ENCODE assay signal across 23 cellular contexts in genomic region chr6:46935687-46936086, GRCh38. TPM values are rescaled to one million over a fixed set of nuclear protein-coding genes. Genes with fewer than 3 reads are reported as not detected.
DNase-seq lines count a peak whose midpoint lies in the region; ATAC-seq, FAIRE-seq and TF ChIP-seq lines count a peak whose summit lies in the region.
"Had no signal": no experiment of that assay in that cellular context is flagged by ENCODE, and none has a peak within 500 bp of the region (broad histone marks: within the 10 kb centered on the region; RNA-seq: fewer than 3 reads in every experiment).

No MANE protein-coding gene starts in this region.

- DNase-seq in Right ventricle myocardium inferior (ENCODE audit: missing footprints), result no peak
- DNase-seq in cardiac septum (ENCODE audit: low spot score), result no peak
- DNase-seq in left ventricle myocardium superior, result no peak
- peak; percentile 32 to 78 for DNase-seq in lung microvascular endothelial cell (ENCODE audit: low read depth in 2 of 2)
- DNase-seq in urothelium cell line (ENCODE audit: low spot score), result peak; percentile 33
- DNase-seq in middle frontal gyrus (ENCODE audit: extremely low spot score, low spot score), result no peak
- no peak for DNase-seq in SKM-1 treated with dmso at 0.1 percent for 144 hours (lab: John Stamatoyannopoulos, UW; ENCODE audit: unreplicated experiment)
- no peak for DNase-seq in ovary
- DNase-seq: activated CD4-positive, alpha-beta T cell treated with anti-CD3 and anti-CD28 coated beads for 36 hours; activated gamma-delta T cell; C1 segment of cervical spinal cord; colonic mucosa; DMS 273 treated with DMSO at 0.1 percent for 48 hours; NCI-H526 treated with DMSO at 0.1 percent for 48 hours; SK-N-SH; stimulated activated naive B cell treated with anti-CD40 and anti-IgM and Interleukin-4, amounts not matched to agents 10 μg/mL and 1 μg/mL and 100 μg/mL, for 72 hours; T1000; transverse colon had no signal

- TF ChIP-seq CTCF in ovary (IDR thresholded peaks at IDR 0.05), result no peak

- intact Hi-C loops in Right ventricle myocardium inferior (cut with DNase I), result no loop called here
- intact Hi-C loops in cardiac septum (cut with DNase I), result no loop called here
- intact Hi-C loops in left ventricle myocardium superior (cut with micrococcal nuclease), result no loop called here
- intact Hi-C loops in ovary (cut with DNase I), result no loop called here

- H3K4me1 ChIP-seq in ovary (ENCODE audit: insufficient read depth), result no peaks in the 10 kb centered on the region
- H3K4me1 ChIP-seq: colonic mucosa, transverse colon had no signal

- no peak overlapping the region for H3K4me3 ChIP-seq in ovary
- H3K4me3 ChIP-seq: ascending aorta, colonic mucosa, transverse colon had no signal

- peak; percentile 56 for FAIRE-seq in urothelium cell line (lab: Jason Lieb, UNC)
- FAIRE-seq: A204.1, islet of Langerhans had no signal

- TF ChIP-seq EP300 in ovary (IDR thresholded peaks at IDR 0.05), result no peak

- H3K27ac ChIP-seq in ovary, result no peak overlapping the region
- H3K27ac ChIP-seq: ascending aorta, colonic mucosa, epithelial cell of prostate, transverse colon had no signal

- H3K9me3 ChIP-seq in ovary, result no peaks in the 10 kb centered on the region
- H3K9me3 ChIP-seq: ascending aorta, colonic mucosa, SK-N-SH, transverse colon had no signal

- no peak for TF ChIP-seq POLR2A in ovary (IDR thresholded peaks at IDR 0.05)

- no peaks in the 10 kb centered on the region for H3K27me3 ChIP-seq in ovary
- H3K27me3 ChIP-seq: ascending aorta, colonic mucosa, transverse colon had no signal

- 47 to 65% (median 50%) methylated on average over 6 of the region's 6 CpGs for WGBS in ovary, 3 donors

- H3K36me3 ChIP-seq in ovary, result no peaks in the 10 kb centered on the region
- H3K36me3 ChIP-seq: ascending aorta, colonic mucosa, transverse colon had no signal

- ATAC-seq in Right ventricle myocardium inferior, result peak; percentile 23
- ATAC-seq in left ventricle myocardium superior, result peak; percentile 64
- ATAC-seq: activated CD4-positive, alpha-beta T cell treated with anti-CD3 and anti-CD28 coated beads for 36 hours; stimulated activated naive B cell treated with anti-CD40 and anti-IgM and Interleukin-4, amounts not matched to agents 10 μg/mL and 1 μg/mL and 100 μg/mL, for 72 hours had no signal

RNA-seq across cellular contexts. Expression of gene ADGRF5, which starts 13.9 kb away (rescaled TPM):
- total RNA-seq in Right ventricle myocardium inferior (48.0 TPM), cardiac septum (34.7 TPM), left ventricle myocardium superior (45.9 TPM), lung microvascular endothelial cell (57.3 and 83.7 TPM in 2 replicates), ovary (10 to 100 TPM in 3 of 7 donors, 1 to 10 TPM in 4; 4.7 to 22.3 (median 7.0) TPM)
- 10 to 100 TPM; 13.1 to 41.2 TPM for polyA plus RNA-seq in ovary
- total RNA-seq: activated CD4-positive, alpha-beta T cell treated with anti-CD3 and anti-CD28 coated beads for 36 hours; osteocyte had no signal

Comparison
In these comparisons a context has a peak if more than half of its experiments do, and no peak if none do; other contexts are left out.
1. DNase-seq: peak in lung microvascular endothelial cell (2 of 2) and urothelium cell line (single experiment); none in Right ventricle myocardium inferior (single experiment), cardiac septum (single experiment), left ventricle myocardium superior (single experiment), middle frontal gyrus (single experiment), SKM-1 treated with dmso at 0.1 percent for 144 hours (single experiment) and ovary (0 of 5).